ENCODE assay signal across 21 cellular contexts in the genomic region with DNA sequence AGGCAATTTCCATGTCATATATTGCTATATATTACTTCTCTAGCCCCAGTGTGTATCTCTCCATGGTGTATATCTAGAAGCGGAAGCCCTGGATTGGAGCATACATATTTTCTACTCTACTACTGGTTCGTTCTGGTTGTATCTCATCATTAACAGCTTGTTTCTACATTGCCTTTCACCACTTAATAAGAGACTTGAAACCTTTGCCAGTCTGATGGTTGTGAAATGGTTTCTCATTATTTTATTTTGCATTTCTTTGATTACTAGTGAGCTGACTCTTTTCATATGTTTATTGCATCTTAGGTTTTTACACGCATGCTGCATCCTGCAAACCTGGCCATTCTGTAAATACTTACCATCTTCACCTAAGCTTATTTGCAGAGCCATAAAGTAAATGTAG. TPM values are rescaled to one million over a fixed set of nuclear protein-coding genes. Genes with fewer than 3 reads are reported as not detected.
DNase-seq lines count a peak whose midpoint lies in the region; ATAC-seq and TF ChIP-seq lines count a peak whose summit lies in the region.
"Had no signal": no experiment of that assay in that cellular context is flagged by ENCODE, and none has a peak within 500 bp of the region (broad histone marks: within the 10 kb centered on the region; RNA-seq: fewer than 3 reads in every experiment).

No MANE protein-coding gene starts in this region.

- H3K27ac ChIP-seq in breast epithelium, result peak overlapping the region in 1 of 2 donors; percentile 100
- peak overlapping the region in 2 of 4 donors; percentile 99 to 100 for H3K27ac ChIP-seq in esophagus squamous epithelium
- H3K27ac ChIP-seq in upper lobe of right lung, result peak overlapping the region; percentile 100
- no peak overlapping the region for H3K27ac ChIP-seq in right lobe of liver

- peak overlapping the region; percentile 99 for H3K27ac Mint-ChIP-seq in MCF 10A (ENCODE audit: low read depth, unreplicated experiment)
- no peak overlapping the region for H3K27ac Mint-ChIP-seq in neural crest cell (ENCODE audit: unreplicated experiment)
- H3K27ac Mint-ChIP-seq: activated CD4-positive, alpha-beta memory T cell treated with anti-CD3 and anti-CD28 coated beads, Interleukin-2, amount 10 ng/mL, durations not matched to agents 7 days and 5 days; effector memory CD8-positive, alpha-beta T cell; progenitor cell of endocrine pancreas; stimulated activated effector memory CD8-positive, alpha-beta T cell treated with anti-CD3 and anti-CD28 coated beads, Interleukin-12 subunit alpha, Interleukin-12 subunit beta, amount 100 ng/mL, for 72 hours had no signal

- TF ChIP-seq POLR2A in breast epithelium (IDR thresholded peaks at IDR 0.05) (no peak), esophagus squamous epithelium (IDR thresholded peaks at IDR 0.05) (no peak), right lobe of liver (IDR thresholded peaks at IDR 0.05) (no peak)

- POLR2A ChIA-PET in MCF 10A (lab: Yijun Ruan, JAX), result interaction anchor here (0.7 to 8.7 kb wide), 13 partner anchors 10 to 1015 kb away, joined by 3 to 348 read pairs (median 32); a partner anchor contains a TSS

- H3K4me1 ChIP-seq in breast epithelium, result peaks cover 0 to 20% of the 10 kb centered on the region in 2 donors
- peaks cover 13 to 79% (median 28%) of the 10 kb centered on the region in 3 donors for H3K4me1 ChIP-seq in esophagus squamous epithelium
- peaks cover 30% of the 10 kb centered on the region for H3K4me1 ChIP-seq in upper lobe of right lung
- peaks cover 0 to 31% (median 9%) of the 10 kb centered on the region in 4 donors for H3K4me1 ChIP-seq in right lobe of liver

- no TSS peak for BruUV-seq in MCF 10A (replicated peaks; lab: Mats Ljungman, UMichigan)

- H3K36me3 Mint-ChIP-seq in MCF 10A (ENCODE audit: insufficient read depth, unreplicated experiment), result peaks cover 38% of the 10 kb centered on the region
- H3K36me3 Mint-ChIP-seq in neural crest cell (ENCODE audit: low read depth), result peaks cover 3% of the 10 kb centered on the region

- H3K4me3 Mint-ChIP-seq in MCF 10A (ENCODE audit: unreplicated experiment), result peak overlapping the region; percentile 94
- peak overlapping the region; percentile 16 for H3K4me3 Mint-ChIP-seq in neural crest cell
- H3K4me3 Mint-ChIP-seq: activated CD4-positive, alpha-beta memory T cell treated with anti-CD3 and anti-CD28 coated beads, Interleukin-2, amount 10 ng/mL, durations not matched to agents 7 days and 5 days; effector memory CD8-positive, alpha-beta T cell; stimulated activated effector memory CD8-positive, alpha-beta T cell treated with anti-CD3 and anti-CD28 coated beads, Interleukin-12 subunit alpha, Interleukin-12 subunit beta, amount 100 ng/mL, for 72 hours had no signal

- H3K4me3 ChIP-seq in breast epithelium, result no peak overlapping the region
- peak overlapping the region in 3 of 4 donors; percentile 91 to 98 (median 97) for H3K4me3 ChIP-seq in esophagus squamous epithelium
- H3K4me3 ChIP-seq in upper lobe of right lung, result peak overlapping the region; percentile 93
- no peak overlapping the region for H3K4me3 ChIP-seq in right lobe of liver

- 70 to 84% methylated on average over 3 of the region's 3 CpGs for WGBS in esophagus squamous epithelium, 2 donors
- 92% methylated on average over 3 of the region's 3 CpGs for WGBS in right lobe of liver (ENCODE audit: insufficient coverage, low coverage, low lambda C conversion rate, missing lambda C conversion rate)

- H3K27me3 Mint-ChIP-seq in MCF 10A (ENCODE audit: insufficient read depth, unreplicated experiment) (no peaks in the 10 kb centered on the region), neural crest cell (ENCODE audit: low read depth) (peaks cover 8% of the 10 kb centered on the region)
- H3K27me3 Mint-ChIP-seq: effector memory CD8-positive, alpha-beta T cell; progenitor cell of endocrine pancreas had no signal

- no peaks in the 10 kb centered on the region for H3K36me3 ChIP-seq in breast epithelium
- peaks cover 0 to 29% (median 0%) of the 10 kb centered on the region in 3 donors for H3K36me3 ChIP-seq in esophagus squamous epithelium
- peaks cover 5% of the 10 kb centered on the region for H3K36me3 ChIP-seq in upper lobe of right lung
- H3K36me3 ChIP-seq in right lobe of liver, result no peaks in the 10 kb centered on the region

- no peaks in the 10 kb centered on the region for H3K9me3 Mint-ChIP-seq in MCF 10A (ENCODE audit: unreplicated experiment)
- H3K9me3 Mint-ChIP-seq in neural crest cell, result no peaks in the 10 kb centered on the region
- H3K9me3 Mint-ChIP-seq: activated CD4-positive, alpha-beta memory T cell treated with anti-CD3 and anti-CD28 coated beads, Interleukin-2, amount 10 ng/mL, durations not matched to agents 7 days and 5 days; effector memory CD8-positive, alpha-beta T cell; stimulated activated effector memory CD8-positive, alpha-beta T cell treated with anti-CD3 and anti-CD28 coated beads, Interleukin-12 subunit alpha, Interleukin-12 subunit beta, amount 100 ng/mL, for 72 hours had no signal

- DNase-seq in MCF 10A (ENCODE audit: unreplicated experiment) (no peak), breast epithelium (ENCODE audit: low spot score in 2 of 2) (no peak), esophagus squamous epithelium (lab: John Stamatoyannopoulos, UW) (no peak), neural crest cell (ENCODE audit: low read depth, low spot score) (no peak), upper lobe of right lung (no peak), nucleus accumbens (lab: John Stamatoyannopoulos, UW) (no peak), right lobe of liver (no peak)
- DNase-seq: activated CD4-positive, alpha-beta memory T cell treated with anti-CD3 and anti-CD28 coated beads, Interleukin-2, amount 10 ng/mL, durations not matched to agents 7 days and 5 days; activated T-cell treated with anti-CD3 and anti-CD28 coated beads, Interleukin-2, amount 50 U/mL, for 48 hours; C1 segment of cervical spinal cord; central memory CD4-positive, alpha-beta T cell; DND-41; effector memory CD8-positive, alpha-beta T cell; HCEC 1CT; Karpas-422; NCI-H1436; NCI-H2227 treated with DMSO at 0.1 percent for 48 hours; stimulated activated CD4-positive, alpha-beta T cell treated with anti-CD3 and anti-CD28 coated beads, Interleukin-12 subunit alpha, Interleukin-12 subunit beta, amount 100 ng/mL, for 4 hours had no signal

- ATAC-seq in upper lobe of right lung, result no peak
- no peak for ATAC-seq in GM19328 (IDR thresholded peaks at IDR 0.05; ENCODE audit: unreplicated experiment)
- no peak for ATAC-seq in right lobe of liver
- ATAC-seq: effector memory CD8-positive, alpha-beta T cell; stimulated activated effector memory CD8-positive, alpha-beta T cell treated with anti-CD3 and anti-CD28 coated beads, Interleukin-12 subunit alpha, Interleukin-12 subunit beta, amount 100 ng/mL, for 72 hours had no signal

- H3K4me1 Mint-ChIP-seq in MCF 10A (ENCODE audit: insufficient read depth, unreplicated experiment) (peaks cover 22% of the 10 kb centered on the region), neural crest cell (peaks cover 28% of the 10 kb centered on the region)

- H3K9me3 ChIP-seq in breast epithelium (no peaks in the 10 kb centered on the region), esophagus squamous epithelium (no peaks in the 10 kb centered on the region), upper lobe of right lung (no peaks in the 10 kb centered on the region), right lobe of liver (no peaks in the 10 kb centered on the region)

- H3K27me3 ChIP-seq in breast epithelium (no peaks in the 10 kb centered on the region), esophagus squamous epithelium (no peaks in the 10 kb centered on the region), upper lobe of right lung (no peaks in the 10 kb centered on the region), right lobe of liver (no peaks in the 10 kb centered on the region)

- CTCF ChIA-PET in MCF 10A (lab: Yijun Ruan, JAX), result interaction anchor here (0.6 to 6.3 kb wide), 16 partner anchors 9 to 397 kb away, joined by 3 to 75 read pairs (median 6); a partner anchor contains a TSS

- intact Hi-C loops in MCF 10A (cut with micrococcal nuclease), result loop anchor here (5.0 kb wide), 1 partner anchor 39 kb away; no protein-coding TSS in a partner anchor
- intact Hi-C loops in breast epithelium (cut with DNase I; ENCODE audit: low total_unique reads), result no loop called here
- intact Hi-C loops in esophagus squamous epithelium (cut with DNase I), result no loop called here
- intact Hi-C loops in upper lobe of right lung (cut with DNase I), result no loop called here
- intact Hi-C loops in right lobe of liver (cut with DNase I), result no loop called here

- TF ChIP-seq CTCF in MCF 10A (IDR thresholded peaks at IDR 0.05; ENCODE audit: unreplicated experiment), result no peak
- TF ChIP-seq CTCF in breast epithelium (IDR thresholded peaks at IDR 0.05), result no peak
- TF ChIP-seq CTCF in esophagus squamous epithelium (IDR thresholded peaks at IDR 0.05), result no peak
- TF ChIP-seq CTCF in neural crest cell (conservative IDR thresholded peaks at IDR 0.05), result no peak
- TF ChIP-seq CTCF in upper lobe of right lung (IDR thresholded peaks at IDR 0.05), result no peak
- no peak for TF ChIP-seq CTCF in right lobe of liver (IDR thresholded peaks at IDR 0.05)

RNA-seq across cellular contexts. Expression of a gene that starts 3.6 kb away (rescaled TPM):
- total RNA-seq in MCF 10A (2022), result 217 and 280 TPM in 2 replicates
- total RNA-seq in breast epithelium, result 100 to 1,000 TPM; 180 to 384 (median 272) TPM
- 100 to 1,000 TPM; 242 to 616 (median 360) TPM for total RNA-seq in esophagus squamous epithelium
- 91.9 and 98.7 TPM in 2 replicates for total RNA-seq in neural crest cell
- total RNA-seq in upper lobe of right lung, result 463 TPM
- total RNA-seq in right lobe of liver, result 10 to 100 TPM; 65.8 to 94.4 (median 86.9) TPM

RNA-seq across cellular contexts. Expression of a gene that starts 42.3 kb away (rescaled TPM):
- total RNA-seq in MCF 10A (2022) (3.5 and 3.9 TPM in 2 replicates), breast epithelium (1 to 10 TPM in 2 of 3 donors, under 1 TPM in 1; 0.80 to 2.8 (median 1.6) TPM), esophagus squamous epithelium (1 to 10 TPM in 2 of 4 donors, under 1 TPM in 2; 0.56 to 1.3 (median 1.00) TPM), neural crest cell (3.9 and 4.2 TPM in 2 replicates), upper lobe of right lung (2.7 TPM), right lobe of liver (under 1 TPM; 0.16 to 0.68 (median 0.25) TPM)

Comparison
In these comparisons a context has a peak if more than half of its experiments do, and no peak if none do; other contexts are left out.
1. H3K4me3 ChIP-seq: peak in esophagus squamous epithelium (3 of 4) and upper lobe of right lung (single experiment); none in breast epithelium (0 of 3) and right lobe of liver (0 of 3).